ENCODE assay signal across 20 cellular contexts in the genomic region with DNA sequence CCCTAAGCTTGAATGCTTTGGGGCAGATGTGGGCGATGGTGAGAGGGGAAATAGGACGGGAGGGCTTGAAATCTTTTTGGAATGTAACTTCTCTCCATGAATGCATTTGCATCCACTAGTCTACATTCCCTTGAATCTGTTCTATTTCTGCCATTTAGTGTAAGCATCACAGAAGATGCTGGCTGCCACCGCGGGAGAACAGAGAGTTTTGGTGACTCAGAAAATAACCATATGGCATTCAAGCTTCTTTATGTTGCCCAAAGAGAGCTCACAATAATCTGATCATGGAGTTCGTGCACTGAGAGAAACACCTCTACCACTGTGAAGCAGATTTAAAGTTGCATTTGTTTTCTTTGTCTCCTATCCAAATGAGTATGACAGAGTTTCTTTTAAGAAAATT. TPM values are rescaled to one million over a fixed set of nuclear protein-coding genes. Genes with fewer than 3 reads are reported as not detected.
DNase-seq lines count a peak whose midpoint lies in the region; ATAC-seq and TF ChIP-seq lines count a peak whose summit lies in the region.
"Had no signal": no experiment of that assay in that cellular context is flagged by ENCODE, and none has a peak within 500 bp of the region (broad histone marks: within the 10 kb centered on the region; RNA-seq: fewer than 3 reads in every experiment).

No MANE protein-coding gene starts in this region.

- peaks cover 5% of the 10 kb centered on the region for H3K27me3 Mint-ChIP-seq in neural progenitor cell (ENCODE audit: insufficient read depth, low read depth)

- H3F3A ChIP-seq in neural progenitor cell (ENCODE audit: low read depth), result peaks cover 19% of the 10 kb centered on the region

- H3K27ac Mint-ChIP-seq in neural progenitor cell, result no peak overlapping the region
- H3K27ac Mint-ChIP-seq: B cell; CD8-positive, alpha-beta T cell had no signal

- no peaks in the 10 kb centered on the region for H3K79me2 ChIP-seq in neural progenitor cell (ENCODE audit: low read depth)

- H3K9me3 ChIP-seq in neural progenitor cell (ENCODE audit: low read depth), result no peaks in the 10 kb centered on the region
- H3K9me3 ChIP-seq in left lung, result no peaks in the 10 kb centered on the region
- H3K9me3 ChIP-seq: BLaER1 treated with 17β-estradiol and CSF1 and Interleukin-3, amounts not matched to agents 10 nM and 100 nM; HAP-1 had no signal

- intact Hi-C loops in left lung (cut with DNase I), result no loop called here
- intact Hi-C loops in left ventricle myocardium superior (cut with micrococcal nuclease), result no loop called here

- H3K9ac ChIP-seq in neural progenitor cell, result no peak overlapping the region
- H3K9ac ChIP-seq: BLaER1 treated with 17β-estradiol and CSF1 and Interleukin-3, amounts not matched to agents 10 nM and 100 nM; GM23248 had no signal

- H3K27me3 ChIP-seq in neural progenitor cell (no peaks in the 10 kb centered on the region), left lung (peaks cover 0 to 10% of the 10 kb centered on the region in 2 donors)
- H3K27me3 ChIP-seq: BLaER1 treated with 17β-estradiol and CSF1 and Interleukin-3, amounts not matched to agents 10 nM and 100 nM had no signal

- no peaks in the 10 kb centered on the region for H3K9me3 Mint-ChIP-seq in neural progenitor cell
- H3K9me3 Mint-ChIP-seq: CD8-positive, alpha-beta T cell had no signal

- no peak overlapping the region for H3K4me3 Mint-ChIP-seq in neural progenitor cell
- H3K4me3 Mint-ChIP-seq: B cell; CD8-positive, alpha-beta T cell had no signal

- peaks cover 33% of the 10 kb centered on the region for H3K4me1 ChIP-seq in neural progenitor cell
- no peaks in the 10 kb centered on the region for H3K4me1 ChIP-seq in left lung
- H3K4me1 ChIP-seq: BLaER1 treated with 17β-estradiol and CSF1 and Interleukin-3, amounts not matched to agents 10 nM and 100 nM had no signal

- no peaks in the 10 kb centered on the region for H3K36me3 ChIP-seq in neural progenitor cell
- H3K36me3 ChIP-seq in left lung, result no peaks in the 10 kb centered on the region
- H3K36me3 ChIP-seq: BLaER1 treated with 17β-estradiol and CSF1 and Interleukin-3, amounts not matched to agents 10 nM and 100 nM; HAP-1 had no signal

- H2AFZ ChIP-seq in neural progenitor cell (replicated peaks), result peak overlapping the region; percentile 81
- H2AFZ ChIP-seq: GM23248 had no signal

- H3K36me3 Mint-ChIP-seq in neural progenitor cell, result peaks cover 2% of the 10 kb centered on the region
- H3K36me3 Mint-ChIP-seq: CD8-positive, alpha-beta T cell had no signal

- no peaks in the 10 kb centered on the region for H4K20me1 ChIP-seq in neural progenitor cell (ENCODE audit: low read depth)
- H4K20me1 ChIP-seq: BLaER1 treated with 17β-estradiol and CSF1 and Interleukin-3, amounts not matched to agents 10 nM and 100 nM had no signal

- peak; percentile 22 for DNase-seq in Ammon's horn (ENCODE audit: low spot score)
- peak; percentile 87 for DNase-seq in NCI-H82 (lab: John Stamatoyannopoulos, UW)
- peak; percentile 67 for DNase-seq in cerebellum (ENCODE audit: low spot score)
- no peak for DNase-seq in neural progenitor cell (ENCODE audit: low spot score)
- no peak for DNase-seq in stimulated activated CD4-positive, alpha-beta T cell treated with anti-CD3 and anti-CD28 coated beads, Interleukin-12 subunit alpha, Interleukin-12 subunit beta, amount 100 ng/mL, for 4 hours
- no peak for DNase-seq in left lung
- no peak for DNase-seq in activated CD4-positive, alpha-beta T cell treated with anti-CD3 and anti-CD28 coated beads, Interleukin-2, amount 50 U/mL, for 1 hour
- no peak for DNase-seq in left ventricle myocardium superior
- DNase-seq: 8988T; Calu3; CD8-positive, alpha-beta T cell; DMS 273 treated with DMSO at 0.1 percent for 48 hours; DMS53; DND-41; EL; GM23248 had no signal

- no peak overlapping the region for H3K4me3 ChIP-seq in neural progenitor cell
- no peak overlapping the region for H3K4me3 ChIP-seq in left lung
- H3K4me3 ChIP-seq: BLaER1 treated with 17β-estradiol and CSF1 and Interleukin-3, amounts not matched to agents 10 nM and 100 nM; GM23248; HAP-1 had no signal

- H3K27ac ChIP-seq in neural progenitor cell (no peak overlapping the region), left lung (no peak overlapping the region)
- H3K27ac ChIP-seq: BLaER1 treated with 17β-estradiol and CSF1 and Interleukin-3, amounts not matched to agents 10 nM and 100 nM; GM23248 had no signal

- peak overlapping the region; percentile 24 for H3K4me2 ChIP-seq in neural progenitor cell
- H3K4me2 ChIP-seq: BLaER1 treated with 17β-estradiol and CSF1 and Interleukin-3, amounts not matched to agents 10 nM and 100 nM had no signal

- peaks cover 37% of the 10 kb centered on the region for H3K4me1 Mint-ChIP-seq in neural progenitor cell
- H3K4me1 Mint-ChIP-seq: B cell had no signal

- TF ChIP-seq CTCF in neural progenitor cell (IDR thresholded peaks at IDR 0.05) (no peak), left lung (IDR thresholded peaks at IDR 0.05) (no peak)

- ATAC-seq in left lung (no peak), left ventricle myocardium superior (no peak)
- ATAC-seq: CD8-positive, alpha-beta T cell had no signal

RNA-seq across cellular contexts. Expression of gene OTX2, which starts 52.6 kb away (rescaled TPM):
- total RNA-seq in cerebellum (24.6 TPM), neural progenitor cell (ENCODE audit: low replicate concordance) (453 and 513 TPM in 2 replicates), left lung (not detected), left ventricle myocardium superior (not detected)
- total RNA-seq: B cell; Calu3; CD8-positive, alpha-beta T cell; GM23248; H4 had no signal

Comparison
In these comparisons a context has a peak if more than half of its experiments do, and no peak if none do; other contexts are left out.
1. DNase-seq: peak in Ammon's horn (single experiment), NCI-H82 (single experiment) and cerebellum (single experiment); none in neural progenitor cell (single experiment), stimulated activated CD4-positive, alpha-beta T cell treated with anti-CD3 and anti-CD28 coated beads, Interleukin-12 subunit alpha, Interleukin-12 subunit beta, amount 100 ng/mL, for 4 hours (single experiment), left lung (0 of 2), activated CD4-positive, alpha-beta T cell treated with anti-CD3 and anti-CD28 coated beads, Interleukin-2, amount 50 U/mL, for 1 hour (single experiment) and left ventricle myocardium superior (single experiment).
2. RNA of gene OTX2, which starts 52.6 kb away (total RNA-seq): 453 to 513 TPM in neural progenitor cell and 24.6 TPM in cerebellum (single experiment); not detected in left lung and not detected in left ventricle myocardium superior (single experiment); every median in the first group is over 10 times any median in the second.